Comparison of ENCODE assay signal across 1 cellular context in genomic region chr18:24426398-24427294, GRCh38.
TF ChIP-seq lines count a peak whose summit lies in the region.

A gene with protein sequence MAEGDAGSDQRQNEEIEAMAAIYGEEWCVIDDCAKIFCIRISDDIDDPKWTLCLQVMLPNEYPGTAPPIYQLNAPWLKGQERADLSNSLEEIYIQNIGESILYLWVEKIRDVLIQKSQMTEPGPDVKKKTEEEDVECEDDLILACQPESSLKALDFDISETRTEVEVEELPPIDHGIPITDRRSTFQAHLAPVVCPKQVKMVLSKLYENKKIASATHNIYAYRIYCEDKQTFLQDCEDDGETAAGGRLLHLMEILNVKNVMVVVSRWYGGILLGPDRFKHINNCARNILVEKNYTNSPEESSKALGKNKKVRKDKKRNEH (plus strand): TSS chr18:24426670. CDS start chr18:24426757, 87 bp downstream.

TF ChIP-seq in K562, 482 proteins besides CTCF, POLR2A, EP300 and RAD21 (continued from another document and continues in another):
- TF ChIP-seq AFF1 (IDR thresholded peaks at IDR 0.05; ENCODE audit: low read depth in 1 of 2, partially characterized antibody in 2 of 2) (no peak), ZNF133 (CRISPR knock-in tag; IDR thresholded peaks at IDR 0.05) (no peak; the same call in 1 of the 2 replicates), REST (CRISPR knock-in tag; IDR thresholded peaks at IDR 0.05; ENCODE audit: low read depth) (peak; percentile 82), TBL1XR1 (IDR thresholded peaks at IDR 0.05; ENCODE audit: low read length in 2 of 2) (peak in 1 of 2 experiments; percentile 98; a peak in 2 of 4 replicates), MEIS2 (IDR thresholded peaks at IDR 0.05; ENCODE audit: partially characterized antibody) (no peak), ZBTB8A (IDR thresholded peaks at IDR 0.05; ENCODE audit: partially characterized antibody) (no peak), ZNF57 (CRISPR knock-in tag; IDR thresholded peaks at IDR 0.05) (peak; percentile 83), NR2C2 (CRISPR knock-in tag; IDR thresholded peaks at IDR 0.05) (peak; percentile 100), NR2C2 (tag; IDR thresholded peaks at IDR 0.05) (peak; percentile 100), BCL6 (CRISPR knock-in tag; IDR thresholded peaks at IDR 0.05) (peak; percentile 90), ZEB2 (IDR thresholded peaks at IDR 0.05) (no peak), ADNP (tag; IDR thresholded peaks at IDR 0.05) (no peak), MYC (IDR thresholded peaks at IDR 0.05; ENCODE audit: low read depth, low read length) (peak; percentile 91), MYC (CRISPR knock-in tag; IDR thresholded peaks at IDR 0.05; ENCODE audit: borderline replicate concordance, low read depth) (peak; percentile 56; the same call in 1 of the 2 replicates), SMARCE1 (IDR thresholded peaks at IDR 0.05) (no peak), CCAR2 (IDR thresholded peaks at IDR 0.05; ENCODE audit: low read depth, low read length) (no peak), SIX5 (IDR thresholded peaks at IDR 0.05; ENCODE audit: borderline replicate concordance in 1 of 2, insufficient read depth in 1 of 2, low read depth in 1 of 2, low read length in 2 of 2) (no peak), FOXA3 (CRISPR knock-in tag; conservative IDR thresholded peaks at IDR 0.05 in 1 of 2, IDR thresholded peaks at IDR 0.05 in 1 of 2) (no peak), HLTF (IDR thresholded peaks at IDR 0.05) (no peak), SREBF2 (CRISPR knock-in tag; IDR thresholded peaks at IDR 0.05) (no peak), GATAD2A (IDR thresholded peaks at IDR 0.05) (no peak), PHB2 (IDR thresholded peaks at IDR 0.05; ENCODE audit: low read depth) (no peak), FOXK1 (CRISPR knock-in tag; IDR thresholded peaks at IDR 0.05; ENCODE audit: borderline replicate concordance) (no peak), NONO (IDR thresholded peaks at IDR 0.05; ENCODE audit: low read depth in 2 of 2, low read length in 1 of 2) (peak; percentile 46 to 65; a peak in 2 of 4 replicates), ZNF696 (CRISPR knock-in tag; conservative IDR thresholded peaks at IDR 0.05) (no peak), YY1 (IDR thresholded peaks at IDR 0.05; ENCODE audit: borderline replicate concordance in 1 of 3, control insufficient read depth in 1 of 3, extremely low read depth in 1 of 3, insufficient read depth in 3 of 3, insufficient read length in 1 of 3, insufficient replicate concordance in 2 of 3, low read depth in 1 of 3, low read length in 2 of 3) (peak in 2 of 3 experiments; percentile 11 to 40), NFXL1 (CRISPR knock-in tag; IDR thresholded peaks at IDR 0.05) (peak; percentile 88), FIP1L1 (IDR thresholded peaks at IDR 0.05; ENCODE audit: low read depth, low read length, poor library complexity, severe bottlenecking) (peak; percentile 57), ZNF639 (CRISPR knock-in tag; conservative IDR thresholded peaks at IDR 0.05 in 1 of 2, IDR thresholded peaks at IDR 0.05 in 1 of 2) (peak in 1 of 2 experiments; percentile 92; a peak in 2 of 4 replicates), STAT5A (IDR thresholded peaks at IDR 0.05; ENCODE audit: borderline replicate concordance, low read length) (no peak), CSDE1 (IDR thresholded peaks at IDR 0.05) (no peak), EHMT2 (IDR thresholded peaks at IDR 0.05) (peak; percentile 98), ZNF445 (CRISPR knock-in tag; IDR thresholded peaks at IDR 0.05; ENCODE audit: low read depth) (no peak)
- TF ChIP-seq, protein P1, sequence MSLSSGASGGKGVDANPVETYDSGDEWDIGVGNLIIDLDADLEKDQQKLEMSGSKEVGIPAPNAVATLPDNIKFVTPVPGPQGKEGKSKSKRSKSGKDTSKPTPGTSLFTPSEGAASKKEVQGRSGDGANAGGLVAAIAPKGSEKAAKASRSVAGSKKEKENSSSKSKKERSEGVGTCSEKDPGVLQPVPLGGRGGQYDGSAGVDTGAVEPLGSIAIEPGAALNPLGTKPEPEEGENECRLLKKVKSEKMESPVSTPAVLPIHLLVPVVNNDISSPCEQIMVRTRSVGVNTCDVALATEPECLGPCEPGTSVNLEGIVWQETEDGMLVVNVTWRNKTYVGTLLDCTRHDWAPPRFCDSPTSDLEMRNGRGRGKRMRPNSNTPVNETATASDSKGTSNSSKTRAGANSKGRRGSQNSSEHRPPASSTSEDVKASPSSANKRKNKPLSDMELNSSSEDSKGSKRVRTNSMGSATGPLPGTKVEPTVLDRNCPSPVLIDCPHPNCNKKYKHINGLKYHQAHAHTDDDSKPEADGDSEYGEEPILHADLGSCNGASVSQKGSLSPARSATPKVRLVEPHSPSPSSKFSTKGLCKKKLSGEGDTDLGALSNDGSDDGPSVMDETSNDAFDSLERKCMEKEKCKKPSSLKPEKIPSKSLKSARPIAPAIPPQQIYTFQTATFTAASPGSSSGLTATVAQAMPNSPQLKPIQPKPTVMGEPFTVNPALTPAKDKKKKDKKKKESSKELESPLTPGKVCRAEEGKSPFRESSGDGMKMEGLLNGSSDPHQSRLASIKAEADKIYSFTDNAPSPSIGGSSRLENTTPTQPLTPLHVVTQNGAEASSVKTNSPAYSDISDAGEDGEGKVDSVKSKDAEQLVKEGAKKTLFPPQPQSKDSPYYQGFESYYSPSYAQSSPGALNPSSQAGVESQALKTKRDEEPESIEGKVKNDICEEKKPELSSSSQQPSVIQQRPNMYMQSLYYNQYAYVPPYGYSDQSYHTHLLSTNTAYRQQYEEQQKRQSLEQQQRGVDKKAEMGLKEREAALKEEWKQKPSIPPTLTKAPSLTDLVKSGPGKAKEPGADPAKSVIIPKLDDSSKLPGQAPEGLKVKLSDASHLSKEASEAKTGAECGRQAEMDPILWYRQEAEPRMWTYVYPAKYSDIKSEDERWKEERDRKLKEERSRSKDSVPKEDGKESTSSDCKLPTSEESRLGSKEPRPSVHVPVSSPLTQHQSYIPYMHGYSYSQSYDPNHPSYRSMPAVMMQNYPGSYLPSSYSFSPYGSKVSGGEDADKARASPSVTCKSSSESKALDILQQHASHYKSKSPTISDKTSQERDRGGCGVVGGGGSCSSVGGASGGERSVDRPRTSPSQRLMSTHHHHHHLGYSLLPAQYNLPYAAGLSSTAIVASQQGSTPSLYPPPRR (CRISPR knock-in tag; IDR thresholded peaks at IDR 0.05; ENCODE audit: borderline replicate concordance) = no peak
- TF ChIP-seq, protein P2, sequence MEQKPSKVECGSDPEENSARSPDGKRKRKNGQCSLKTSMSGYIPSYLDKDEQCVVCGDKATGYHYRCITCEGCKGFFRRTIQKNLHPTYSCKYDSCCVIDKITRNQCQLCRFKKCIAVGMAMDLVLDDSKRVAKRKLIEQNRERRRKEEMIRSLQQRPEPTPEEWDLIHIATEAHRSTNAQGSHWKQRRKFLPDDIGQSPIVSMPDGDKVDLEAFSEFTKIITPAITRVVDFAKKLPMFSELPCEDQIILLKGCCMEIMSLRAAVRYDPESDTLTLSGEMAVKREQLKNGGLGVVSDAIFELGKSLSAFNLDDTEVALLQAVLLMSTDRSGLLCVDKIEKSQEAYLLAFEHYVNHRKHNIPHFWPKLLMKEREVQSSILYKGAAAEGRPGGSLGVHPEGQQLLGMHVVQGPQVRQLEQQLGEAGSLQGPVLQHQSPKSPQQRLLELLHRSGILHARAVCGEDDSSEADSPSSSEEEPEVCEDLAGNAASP (IDR thresholded peaks at IDR 0.05) = no peak
- TF ChIP-seq, protein P3, sequence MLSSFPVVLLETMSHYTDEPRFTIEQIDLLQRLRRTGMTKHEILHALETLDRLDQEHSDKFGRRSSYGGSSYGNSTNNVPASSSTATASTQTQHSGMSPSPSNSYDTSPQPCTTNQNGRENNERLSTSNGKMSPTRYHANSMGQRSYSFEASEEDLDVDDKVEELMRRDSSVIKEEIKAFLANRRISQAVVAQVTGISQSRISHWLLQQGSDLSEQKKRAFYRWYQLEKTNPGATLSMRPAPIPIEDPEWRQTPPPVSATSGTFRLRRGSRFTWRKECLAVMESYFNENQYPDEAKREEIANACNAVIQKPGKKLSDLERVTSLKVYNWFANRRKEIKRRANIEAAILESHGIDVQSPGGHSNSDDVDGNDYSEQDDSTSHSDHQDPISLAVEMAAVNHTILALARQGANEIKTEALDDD (IDR thresholded peaks at IDR 0.05) = no peak
